ENCODE assay signal across 21 cellular contexts in the genomic region with DNA sequence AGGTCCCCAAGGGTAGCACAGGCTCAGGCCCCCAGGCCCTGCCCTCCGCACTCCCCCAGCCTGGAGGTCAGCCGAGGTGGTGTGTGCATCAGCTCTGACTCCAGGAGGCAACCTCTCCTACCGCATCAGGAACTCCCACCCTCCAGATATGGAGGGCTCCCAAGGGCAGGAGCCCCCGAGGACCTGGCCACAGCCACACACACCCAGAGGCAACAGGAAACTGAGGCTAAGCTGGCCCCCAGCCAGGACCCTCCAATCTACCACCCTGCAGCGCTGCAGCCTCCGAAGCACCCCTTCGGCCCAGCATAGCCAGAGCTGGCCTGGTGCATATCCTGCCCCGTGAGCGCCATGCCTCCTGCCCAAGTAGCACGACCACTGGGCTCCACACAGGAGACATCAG.
"Had no signal": no experiment of that assay in that cellular context is flagged by ENCODE, and none has a peak within 500 bp of the region (broad histone marks: within the 10 kb centered on the region; RNA-seq: fewer than 3 reads in every experiment).

No MANE protein-coding gene starts in this region.

- H3K27ac ChIP-seq: heart right ventricle, left lung, psoas muscle, right lobe of liver, suprapubic skin had no signal

- H3K36me3 ChIP-seq: heart right ventricle, left lung, right lobe of liver, suprapubic skin, thyroid gland had no signal

- FAIRE-seq: endometrium, frontal cortex, keratinocyte, urothelium cell line had no signal

- H3K4me1 ChIP-seq: heart right ventricle, left lung, psoas muscle had no signal

- H3K9me3 ChIP-seq: heart right ventricle, left lung, psoas muscle, right lobe of liver, suprapubic skin, thyroid gland had no signal

- ATAC-seq: esophagus mucosa; heart right ventricle; left lung; psoas muscle; right lobe of liver; stimulated activated effector memory CD8-positive, alpha-beta T cell treated with anti-CD3 and anti-CD28 coated beads, Interleukin-12 subunit alpha, Interleukin-12 subunit beta, amount 100 ng/mL, for 72 hours; stimulated activated naive CD8-positive, alpha-beta T cell treated with anti-CD3 and anti-CD28 coated beads, Interleukin-15, Interleukin-2, amounts not matched to agents 100 U/mL and 50 U/mL, for 24 hours had no signal

- DNase-seq: effector memory CD4-positive, alpha-beta T cell; heart right ventricle; hypothalamus; left lung; mesenchymal stem cell; midbrain; psoas muscle; retina; right lobe of liver; stimulated activated CD4-positive, alpha-beta T cell treated with anti-CD3 and anti-CD28 coated beads, Interleukin-4, amount 100 ng/mL, for 1 hour; stimulated activated CD8-positive, alpha-beta memory T cell treated with anti-CD3 and anti-CD28 coated beads, Interleukin-4, amount 100 ng/mL, for 48 hours; stimulated activated naive CD8-positive, alpha-beta T cell treated with anti-CD3 and anti-CD28 coated beads, Interleukin-15, Interleukin-2, amounts not matched to agents 100 U/mL and 50 U/mL, for 24 hours had no signal

- H3K27me3 ChIP-seq: left lung, right lobe of liver, suprapubic skin, thyroid gland had no signal

- H3K4me3 ChIP-seq: heart right ventricle, left lung, lung, psoas muscle, right lobe of liver, suprapubic skin, thyroid gland had no signal
